ENCODE assay signal across 29 cellular contexts in genomic region chr4:156223985-156224384, GRCh38.
DNase-seq lines count a peak whose midpoint lies in the region; ATAC-seq and TF ChIP-seq lines count a peak whose summit lies in the region.
"Had no signal": no experiment of that assay in that cellular context is flagged by ENCODE, and none has a peak within 500 bp of the region (broad histone marks: within the 10 kb centered on the region; RNA-seq: fewer than 3 reads in every experiment).

No MANE protein-coding gene starts in this region.

- H3K27me3 ChIP-seq in left lung = no peaks in the 10 kb centered on the region
- no peaks in the 10 kb centered on the region for H3K27me3 ChIP-seq in prostate gland (replicated peaks; ENCODE audit: insufficient read depth)
- H3K27me3 ChIP-seq: cardiac muscle cell, colonic mucosa, esophagus squamous epithelium, gastrocnemius medialis, hepatocyte, uterus had no signal

- DNase-seq in G401 (ENCODE audit: low spot score) = peak; percentile 4
- DNase-seq in NCI-H1105 treated with DMSO at 0.1 percent for 48 hours (lab: John Stamatoyannopoulos, UW) = peak; percentile 62
- DNase-seq in NCI-H774 (lab: John Stamatoyannopoulos, UW) = peak; percentile 5
- no peak for DNase-seq in left lung
- no peak for DNase-seq in CD14-positive monocyte (ENCODE audit: low spot score)
- no peak for DNase-seq in prostate gland (ENCODE audit: low spot score)
- DNase-seq: activated CD8-positive, alpha-beta T cell treated with anti-CD3 and anti-CD28 coated beads for 36 hours; aorta; Calu3; colonic mucosa; endodermal cell; esophagus squamous epithelium; gastrocnemius medialis; GOT3; Karpas-422; left colon; NCI-H187 treated with DMSO at 0.1 percent for 48 hours; psoas muscle; stimulated activated naive CD4-positive, alpha-beta T cell treated with Interleukin-2 at 50 U/mL for 16 hours; T-helper 17 cell; uterus had no signal

- no peak overlapping the region for H3K27ac ChIP-seq in left lung
- no peak overlapping the region for H3K27ac ChIP-seq in prostate gland
- H3K27ac ChIP-seq: C4-2B, cardiac muscle cell, colonic mucosa, esophagus squamous epithelium, gastrocnemius medialis, hepatocyte, psoas muscle, SK-N-MC, uterus had no signal

- H3K4me1 ChIP-seq in left lung (no peaks in the 10 kb centered on the region), prostate gland (replicated peaks) (no peaks in the 10 kb centered on the region)
- H3K4me1 ChIP-seq: colonic mucosa, esophagus squamous epithelium, gastrocnemius medialis, psoas muscle, uterus had no signal

- H3K36me3 ChIP-seq in left lung (no peaks in the 10 kb centered on the region), prostate gland (no peaks in the 10 kb centered on the region)
- H3K36me3 ChIP-seq: cardiac muscle cell, colonic mucosa, esophagus squamous epithelium, gastrocnemius medialis, uterus had no signal

- no peak overlapping the region for H3K4me3 ChIP-seq in left lung
- no peak overlapping the region for H3K4me3 ChIP-seq in prostate gland
- H3K4me3 ChIP-seq: cardiac muscle cell, colonic mucosa, esophagus squamous epithelium, gastrocnemius medialis, hepatocyte, psoas muscle, SK-N-MC, uterus had no signal

- H3K27me3 Mint-ChIP-seq in CD14-positive monocyte (ENCODE audit: low read depth in 3 of 3) = no peaks in the 10 kb centered on the region
- H3K27me3 Mint-ChIP-seq: activated CD8-positive, alpha-beta T cell treated with anti-CD3 and anti-CD28 coated beads for 36 hours; memory B cell; T-helper 17 cell had no signal

- no peaks in the 10 kb centered on the region for H3K4me1 Mint-ChIP-seq in CD14-positive monocyte
- H3K4me1 Mint-ChIP-seq: endodermal cell, memory B cell, T-helper 17 cell had no signal

- TF ChIP-seq CTCF in left lung (IDR thresholded peaks at IDR 0.05) (no peak), CD14-positive monocyte (IDR thresholded peaks at IDR 0.05) (no peak), prostate gland (IDR thresholded peaks at IDR 0.05) (no peak)

- no peak for TF ChIP-seq POLR2A in prostate gland (IDR thresholded peaks at IDR 0.05)

- H3K9me3 ChIP-seq in left lung (peaks cover 0 to 4% of the 10 kb centered on the region in 2 donors), prostate gland (no peaks in the 10 kb centered on the region)
- H3K9me3 ChIP-seq: colonic mucosa, esophagus squamous epithelium, gastrocnemius medialis, psoas muscle, uterus had no signal

- intact Hi-C loops in left lung (cut with DNase I) (no loop called here), CD14-positive monocyte (cut with micrococcal nuclease) (no loop called here), prostate gland (cut with DNase I) (no loop called here)

- H3K27ac Mint-ChIP-seq in CD14-positive monocyte = no peak overlapping the region
- H3K27ac Mint-ChIP-seq: activated CD8-positive, alpha-beta T cell treated with anti-CD3 and anti-CD28 coated beads for 36 hours; activated naive CD4-positive, alpha-beta T cell treated with anti-CD3 and anti-CD28 coated beads, Interleukin-2, amount 50 U/mL, for 72 hours; endodermal cell; memory B cell; T-helper 17 cell had no signal

- peaks cover 0 to 10% (median 0%) of the 10 kb centered on the region in 7 donors for H3K9me3 Mint-ChIP-seq in CD14-positive monocyte
- H3K9me3 Mint-ChIP-seq: activated CD8-positive, alpha-beta T cell treated with anti-CD3 and anti-CD28 coated beads for 36 hours had no signal

- 45% methylated on average over 2 of the region's 2 CpGs for WGBS in prostate gland

- H3K36me3 Mint-ChIP-seq in CD14-positive monocyte = no peaks in the 10 kb centered on the region
- H3K36me3 Mint-ChIP-seq: memory B cell had no signal

- in situ Hi-C loops in G401 (cut with HindIII; ENCODE audit: low sequenced_read_pairs) = no loop called here

- ATAC-seq in left lung (peak; percentile 35), GM21825 (IDR thresholded peaks at IDR 0.05; ENCODE audit: unreplicated experiment) (no peak)
- ATAC-seq: activated CD8-positive, alpha-beta T cell treated with anti-CD3 and anti-CD28 coated beads for 36 hours; activated naive CD4-positive, alpha-beta T cell treated with anti-CD3 and anti-CD28 coated beads, Interleukin-2, amount 50 U/mL, for 72 hours; HepG2; left colon; psoas muscle; T-helper 17 cell had no signal

- H3K4me3 Mint-ChIP-seq in CD14-positive monocyte = no peak overlapping the region
- H3K4me3 Mint-ChIP-seq: activated CD8-positive, alpha-beta T cell treated with anti-CD3 and anti-CD28 coated beads for 36 hours; endodermal cell; memory B cell; T-helper 17 cell had no signal

Comparison
In these comparisons a context has a peak if more than half of its experiments do, and no peak if none do; other contexts are left out.
1. DNase-seq: peak in G401 (single experiment), NCI-H1105 treated with DMSO at 0.1 percent for 48 hours (single experiment) and NCI-H774 (single experiment); none in left lung (0 of 2), CD14-positive monocyte (single experiment) and prostate gland (single experiment).